Comparison of ENCODE assay signal across 1 cellular context in the genomic region with DNA sequence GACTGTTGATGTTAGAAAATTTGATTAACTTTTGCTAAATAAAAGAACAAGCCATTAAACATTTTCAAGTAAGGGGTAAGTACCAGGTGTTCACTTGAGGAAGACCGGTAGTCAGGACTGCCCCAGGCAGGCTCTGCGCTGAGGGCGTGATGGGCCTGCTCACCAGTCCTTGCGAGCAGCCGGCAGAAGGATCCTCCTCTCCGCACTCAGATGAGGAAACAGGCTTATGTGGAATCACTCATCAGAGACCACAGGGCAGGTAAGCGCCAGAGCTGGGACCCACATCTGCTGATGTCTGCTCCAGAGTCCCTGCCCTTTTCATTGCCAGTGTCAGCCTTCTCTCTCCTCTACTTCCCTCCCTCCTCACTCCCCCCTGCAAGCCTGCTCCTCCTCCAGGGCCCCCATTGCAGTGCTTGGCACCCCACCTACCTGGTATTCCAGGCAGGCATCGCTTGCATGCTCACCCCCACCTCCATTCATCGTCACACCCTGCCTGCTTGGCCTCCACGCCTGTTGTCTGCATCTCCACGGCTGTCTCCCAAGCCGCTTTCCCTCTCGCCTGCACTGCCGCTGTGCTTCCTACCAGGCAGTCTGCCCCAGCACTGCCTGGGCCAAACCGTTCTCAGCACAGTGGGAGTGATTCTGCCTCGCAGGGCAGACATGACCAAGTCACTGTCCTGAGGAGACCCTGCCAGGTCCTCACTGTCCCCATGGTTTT.
TF ChIP-seq lines count a peak whose summit lies in the region.

No MANE protein-coding gene starts in this region.

TF ChIP-seq in SK-N-SH, 30 proteins besides CTCF, POLR2A, EP300 and RAD21 (continued from another document):
- TF ChIP-seq, protein P1, sequence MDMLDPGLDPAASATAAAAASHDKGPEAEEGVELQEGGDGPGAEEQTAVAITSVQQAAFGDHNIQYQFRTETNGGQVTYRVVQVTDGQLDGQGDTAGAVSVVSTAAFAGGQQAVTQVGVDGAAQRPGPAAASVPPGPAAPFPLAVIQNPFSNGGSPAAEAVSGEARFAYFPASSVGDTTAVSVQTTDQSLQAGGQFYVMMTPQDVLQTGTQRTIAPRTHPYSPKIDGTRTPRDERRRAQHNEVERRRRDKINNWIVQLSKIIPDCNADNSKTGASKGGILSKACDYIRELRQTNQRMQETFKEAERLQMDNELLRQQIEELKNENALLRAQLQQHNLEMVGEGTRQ (IDR thresholded peaks at IDR 0.05; ENCODE audit: borderline replicate concordance, low read depth, low read length): no peak
- TF ChIP-seq TCF12 (IDR thresholded peaks at IDR 0.05) (no peak), NFIC (IDR thresholded peaks at IDR 0.05; ENCODE audit: borderline replicate concordance) (no peak), GATA2 (CRISPR knock-in tag; IDR thresholded peaks at IDR 0.05) (no peak), SMC3 (IDR thresholded peaks at IDR 0.05; ENCODE audit: low read depth, low read length) (no peak), FOSL2 (IDR thresholded peaks at IDR 0.05; ENCODE audit: borderline replicate concordance, low read depth) (no peak), RCOR1 (IDR thresholded peaks at IDR 0.05; ENCODE audit: low read length) (no peak)
